11 cellular contexts compared by ENCODE assay signal in the genomic region with DNA sequence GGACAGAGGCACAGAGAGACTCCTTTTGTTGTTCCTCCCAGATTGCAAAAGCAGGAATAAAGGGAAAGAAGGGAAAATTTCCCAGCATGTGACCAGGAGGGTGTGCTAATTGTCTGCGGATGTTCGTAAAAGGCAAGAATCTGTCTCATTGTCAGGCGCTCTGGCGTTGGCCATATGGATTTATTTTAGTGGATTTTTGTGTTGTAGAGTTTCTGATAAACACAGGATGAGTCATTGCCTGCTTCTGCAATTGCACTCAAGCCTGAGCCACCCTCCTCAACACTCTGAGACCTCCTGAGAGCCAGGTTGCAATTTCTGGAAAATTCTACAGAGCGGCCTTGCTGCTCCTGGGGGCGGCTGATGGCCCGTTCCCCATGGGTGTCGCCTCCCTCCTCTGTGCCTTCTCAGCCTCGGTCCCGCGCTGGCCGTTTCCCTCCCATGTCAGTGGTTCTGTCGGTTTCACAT.
DNase-seq lines count a peak whose midpoint lies in the region; ATAC-seq and TF ChIP-seq lines count a peak whose summit lies in the region.
"Had no signal": no experiment of that assay in that cellular context is flagged by ENCODE, and none has a peak within 500 bp of the region (broad histone marks: within the 10 kb centered on the region; RNA-seq: fewer than 3 reads in every experiment).

No MANE protein-coding gene starts in this region.

- H3K4me3 Mint-ChIP-seq in HFFc6 = no peak overlapping the region
- H3K4me3 Mint-ChIP-seq in activated T-helper 17 cell treated with anti-CD3 and anti-CD28 coated beads, Interleukin-2, amount 50 U/mL, for 72 hours = no peak overlapping the region
- H3K4me3 Mint-ChIP-seq: activated CD4-positive, alpha-beta memory T cell treated with anti-CD3 and anti-CD28 coated beads, Interleukin-2, amount 10 ng/mL, durations not matched to agents 7 days and 5 days; activated naive CD8-positive, alpha-beta T cell treated with anti-CD3 and anti-CD28 coated beads, Interleukin-2, amount 10 ng/mL, durations not matched to agents 7 days and 5 days; CD8-positive, alpha-beta T cell had no signal

- no peak overlapping the region for H3K23ac ChIP-seq in mesenchymal stem cell (ENCODE audit: low read length in 2 of 2)

- peak overlapping the region; percentile 80 for H3K9ac ChIP-seq in mesenchymal stem cell (ENCODE audit: low read length)

- no peaks in the 10 kb centered on the region for H3K4me1 ChIP-seq in mesenchymal stem cell (ENCODE audit: control insufficient read depth, insufficient read depth, low read depth, low read length)

- H3K14ac ChIP-seq in mesenchymal stem cell (ENCODE audit: low read length in 2 of 2) = peak overlapping the region in 1 of 2 experiments; percentile 82

- H3K9me3 ChIP-seq in mesenchymal stem cell (ENCODE audit: control insufficient read depth, low read length) = peaks cover 3% of the 10 kb centered on the region

- peak overlapping the region; percentile 81 for H4K8ac ChIP-seq in mesenchymal stem cell (ENCODE audit: low read length)

- H3K79me1 ChIP-seq in mesenchymal stem cell (replicated peaks; ENCODE audit: low read length, poor library complexity, severe bottlenecking) = no peaks in the 10 kb centered on the region

- H2AK5ac ChIP-seq in mesenchymal stem cell (ENCODE audit: low read length, severe bottlenecking) = no peak overlapping the region

- peak overlapping the region; percentile 31 to 93 for H3K4ac ChIP-seq in mesenchymal stem cell (ENCODE audit: low read depth in 1 of 2, low read length in 2 of 2)

- H3K27ac ChIP-seq in mesenchymal stem cell (ENCODE audit: low read length, poor library complexity, severe bottlenecking) = no peak overlapping the region

- TF ChIP-seq CTCF in HFFc6 (IDR thresholded peaks at IDR 0.05) = 0 out of 2 replicates have a peak, but pooled peaks have one; percentile 19

- no peak overlapping the region for H2AFZ ChIP-seq in mesenchymal stem cell (ENCODE audit: low read depth, low read length)

- peak overlapping the region; percentile 95 for H4K91ac ChIP-seq in mesenchymal stem cell (ENCODE audit: low read length)

- peak overlapping the region; percentile 54 for H2BK120ac ChIP-seq in mesenchymal stem cell (ENCODE audit: low read depth, low read length)

- H3K36me3 Mint-ChIP-seq in HFFc6 (ENCODE audit: low read depth) = no peaks in the 10 kb centered on the region
- H3K36me3 Mint-ChIP-seq in activated T-helper 17 cell treated with anti-CD3 and anti-CD28 coated beads, Interleukin-2, amount 50 U/mL, for 72 hours (ENCODE audit: low read depth) = no peaks in the 10 kb centered on the region
- H3K36me3 Mint-ChIP-seq: activated naive CD8-positive, alpha-beta T cell treated with anti-CD3 and anti-CD28 coated beads, Interleukin-2, amount 10 ng/mL, durations not matched to agents 7 days and 5 days; CD8-positive, alpha-beta T cell had no signal

- DNase-seq in AG08396 (ENCODE audit: low spot score) = peak; percentile 75
- DNase-seq in HFFc6 = peak; percentile 18
- DNase-seq in cerebellar cortex (ENCODE audit: low spot score) = peak; percentile 28
- DNase-seq in mesenchymal stem cell = peak; percentile 96
- no peak for DNase-seq in NCI-H187 treated with DMSO at 0.1 percent for 48 hours (lab: John Stamatoyannopoulos, UW)
- DNase-seq: activated CD4-positive, alpha-beta memory T cell treated with anti-CD3 and anti-CD28 coated beads, Interleukin-2, amount 10 ng/mL, durations not matched to agents 7 days and 5 days; activated naive CD8-positive, alpha-beta T cell treated with anti-CD3 and anti-CD28 coated beads, Interleukin-2, amount 10 ng/mL, durations not matched to agents 7 days and 5 days; CD8-positive, alpha-beta T cell had no signal

- peaks cover 22% of the 10 kb centered on the region; the same call in 1 of the 2 replicates for H3K9me3 Mint-ChIP-seq in HFFc6
- H3K9me3 Mint-ChIP-seq in activated T-helper 17 cell treated with anti-CD3 and anti-CD28 coated beads, Interleukin-2, amount 50 U/mL, for 72 hours = no peaks in the 10 kb centered on the region
- H3K9me3 Mint-ChIP-seq: activated CD4-positive, alpha-beta memory T cell treated with anti-CD3 and anti-CD28 coated beads, Interleukin-2, amount 10 ng/mL, durations not matched to agents 7 days and 5 days; activated naive CD8-positive, alpha-beta T cell treated with anti-CD3 and anti-CD28 coated beads, Interleukin-2, amount 10 ng/mL, durations not matched to agents 7 days and 5 days; CD8-positive, alpha-beta T cell had no signal

- H3K36me3 ChIP-seq in mesenchymal stem cell (ENCODE audit: control insufficient read depth in 1 of 2, insufficient read depth in 2 of 2, low read depth in 1 of 2, low read length in 2 of 2) = no peaks in the 10 kb centered on the region

- H3K4me3 ChIP-seq in mesenchymal stem cell (ENCODE audit: insufficient read depth in 1 of 2, low read depth in 1 of 2, low read length in 2 of 2) = peak overlapping the region in 1 of 2 experiments; percentile 36

- 47% methylated on average over 13 of the region's 13 CpGs for WGBS in mesenchymal stem cell

- H3K4me1 Mint-ChIP-seq in HFFc6 (ENCODE audit: low read depth) = peaks cover 11% of the 10 kb centered on the region; the same call in 1 of the 2 replicates
- no peaks in the 10 kb centered on the region for H3K4me1 Mint-ChIP-seq in activated T-helper 17 cell treated with anti-CD3 and anti-CD28 coated beads, Interleukin-2, amount 50 U/mL, for 72 hours
- H3K4me1 Mint-ChIP-seq: activated CD4-positive, alpha-beta memory T cell treated with anti-CD3 and anti-CD28 coated beads, Interleukin-2, amount 10 ng/mL, durations not matched to agents 7 days and 5 days; activated naive CD8-positive, alpha-beta T cell treated with anti-CD3 and anti-CD28 coated beads, Interleukin-2, amount 10 ng/mL, durations not matched to agents 7 days and 5 days had no signal

- no peak overlapping the region for H2BK15ac ChIP-seq in mesenchymal stem cell (ENCODE audit: low read depth, poor library complexity, severe bottlenecking)

- peak overlapping the region; percentile 94 to 96 for H3K18ac ChIP-seq in mesenchymal stem cell (ENCODE audit: low read depth in 1 of 2, low read length in 2 of 2)

- no peak overlapping the region for H3K27ac Mint-ChIP-seq in HFFc6
- H3K27ac Mint-ChIP-seq in activated T-helper 17 cell treated with anti-CD3 and anti-CD28 coated beads, Interleukin-2, amount 50 U/mL, for 72 hours = no peak overlapping the region
- H3K27ac Mint-ChIP-seq: activated CD4-positive, alpha-beta memory T cell treated with anti-CD3 and anti-CD28 coated beads, Interleukin-2, amount 10 ng/mL, durations not matched to agents 7 days and 5 days; activated naive CD8-positive, alpha-beta T cell treated with anti-CD3 and anti-CD28 coated beads, Interleukin-2, amount 10 ng/mL, durations not matched to agents 7 days and 5 days; CD8-positive, alpha-beta T cell had no signal

- H3K27me3 Mint-ChIP-seq in HFFc6 (ENCODE audit: insufficient read depth) = peaks cover 9% of the 10 kb centered on the region
- H3K27me3 Mint-ChIP-seq in activated T-helper 17 cell treated with anti-CD3 and anti-CD28 coated beads, Interleukin-2, amount 50 U/mL, for 72 hours = peaks cover 9% of the 10 kb centered on the region
- H3K27me3 Mint-ChIP-seq: activated CD4-positive, alpha-beta memory T cell treated with anti-CD3 and anti-CD28 coated beads, Interleukin-2, amount 10 ng/mL, durations not matched to agents 7 days and 5 days had no signal

- no peak overlapping the region for H3K4me2 ChIP-seq in mesenchymal stem cell (ENCODE audit: low read length, poor library complexity, severe bottlenecking)

- peak overlapping the region; percentile 57 to 99 for H2BK12ac ChIP-seq in mesenchymal stem cell (ENCODE audit: low read length in 2 of 2)

- H2BK5ac ChIP-seq in mesenchymal stem cell (ENCODE audit: low read depth, low read length, poor library complexity, severe bottlenecking) = no peak overlapping the region

- H3K27me3 ChIP-seq in mesenchymal stem cell (ENCODE audit: control insufficient read depth in 1 of 2, insufficient read depth in 1 of 2, low read length in 2 of 2) = no peaks in the 10 kb centered on the region

- no peak for ATAC-seq in GM19035 (IDR thresholded peaks at IDR 0.05; ENCODE audit: unreplicated experiment)
- no peak for ATAC-seq in HG03354 (IDR thresholded peaks at IDR 0.05; ENCODE audit: poor library complexity, severe bottlenecking, unreplicated experiment)
- ATAC-seq in activated T-helper 17 cell treated with anti-CD3 and anti-CD28 coated beads, Interleukin-2, amount 50 U/mL, for 72 hours (replicated peaks) = no peak
- ATAC-seq: CD8-positive, alpha-beta T cell had no signal
